8 cellular contexts compared by ENCODE assay signal in genomic region chr4:42750091-42750490, GRCh38.
DNase-seq lines count a peak whose midpoint lies in the region; ATAC-seq and TF ChIP-seq lines count a peak whose summit lies in the region.

No MANE protein-coding gene starts in this region.

- no peaks in the 10 kb centered on the region for H3K9me3 ChIP-seq in upper lobe of left lung
- peaks cover 0 to 6% (median 0%) of the 10 kb centered on the region in 4 donors for H3K9me3 ChIP-seq in tibial nerve

- TF ChIP-seq POLR2A in upper lobe of left lung (IDR thresholded peaks at IDR 0.05) (no peak), tibial nerve (IDR thresholded peaks at IDR 0.05) (no peak)

- no peak overlapping the region for H3K27ac ChIP-seq in upper lobe of left lung
- H3K27ac ChIP-seq in tibial nerve, result no peak overlapping the region

- TF ChIP-seq EP300 in upper lobe of left lung (IDR thresholded peaks at IDR 0.05) (no peak), tibial nerve (IDR thresholded peaks at IDR 0.05) (no peak)

- no peaks in the 10 kb centered on the region for H3K27me3 ChIP-seq in upper lobe of left lung
- no peaks in the 10 kb centered on the region for H3K27me3 ChIP-seq in tibial nerve

- WGBS in upper lobe of left lung, 2 donors, result 41 to 58% methylated on average over 1 of the region's 1 CpG
- WGBS in tibial nerve, 2 donors, result 70 to 72% methylated on average over 1 of the region's 1 CpG

- no peak overlapping the region for H3K4me3 ChIP-seq in fibroblast of mammary gland (ENCODE audit: control insufficient read depth, low read depth, low read length)
- no peak overlapping the region for H3K4me3 ChIP-seq in upper lobe of left lung
- no peak overlapping the region for H3K4me3 ChIP-seq in tibial nerve

- no peaks in the 10 kb centered on the region for H3K36me3 ChIP-seq in upper lobe of left lung
- H3K36me3 ChIP-seq in tibial nerve, result no peaks in the 10 kb centered on the region

- ATAC-seq in GM19395 (IDR thresholded peaks at IDR 0.05; ENCODE audit: unreplicated experiment) (peak; percentile 67), upper lobe of left lung (ENCODE audit: low FRiP score in 2 of 2) (peak; percentile 43 to 55), GM21515 (IDR thresholded peaks at IDR 0.05; ENCODE audit: unreplicated experiment) (no peak)

- DNase-seq in CMK (ENCODE audit: low read depth) (peak; percentile 27), NCI-H82 (lab: John Stamatoyannopoulos, UW) (peak; percentile 60), fibroblast of mammary gland (ENCODE audit: low read depth) (peak; percentile 0), upper lobe of left lung (peak in 1 of 2 donors; percentile 25), tibial nerve (ENCODE audit: low spot score in 2 of 2) (no peak), NCI-H446 treated with DMSO at 0.1 percent for 48 hours (lab: John Stamatoyannopoulos, UW) (no peak)

- no peaks in the 10 kb centered on the region for H3K4me1 ChIP-seq in upper lobe of left lung
- H3K4me1 ChIP-seq in tibial nerve, result no peaks in the 10 kb centered on the region

- TF ChIP-seq CTCF in fibroblast of mammary gland (conservative IDR thresholded peaks at IDR 0.05; ENCODE audit: control insufficient read depth, insufficient read depth, low read depth, low read length) (no peak), upper lobe of left lung (IDR thresholded peaks at IDR 0.05) (peak in 3 of 6 experiments; percentile 16 to 41 (median 30)), tibial nerve (IDR thresholded peaks at IDR 0.05) (peak in 1 of 5 experiments; percentile 6)

Comparison
In these comparisons a context has a peak if more than half of its experiments do, and no peak if none do; other contexts are left out.
1. DNase-seq: peak in CMK (single experiment), NCI-H82 (single experiment) and fibroblast of mammary gland (single experiment); none in tibial nerve (0 of 2) and NCI-H446 treated with DMSO at 0.1 percent for 48 hours (single experiment).